Comparison of ENCODE assay signal across 9 cellular contexts in the genomic region with DNA sequence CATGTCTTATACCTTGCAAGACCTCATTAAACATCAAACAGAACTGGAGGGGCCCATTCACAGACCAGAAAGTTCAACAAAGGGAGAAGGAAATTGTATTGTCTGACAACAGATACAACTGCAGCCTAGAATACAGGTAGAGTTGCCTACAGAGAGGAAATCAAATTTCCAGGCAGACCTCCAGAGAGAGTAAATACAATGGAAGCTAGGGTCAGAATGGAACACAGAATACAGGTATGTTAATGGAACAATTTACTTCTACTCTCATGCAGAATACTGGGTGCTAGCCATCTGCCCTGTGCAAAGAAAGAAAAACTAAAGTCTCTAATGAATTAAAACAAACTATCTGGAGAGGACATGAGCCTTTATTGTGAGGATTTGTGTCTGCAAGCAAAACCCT. TPM values are rescaled to one million over a fixed set of nuclear protein-coding genes. Genes with fewer than 3 reads are reported as not detected.
"Had no signal": no experiment of that assay in that cellular context is flagged by ENCODE, and none has a peak within 500 bp of the region (broad histone marks: within the 10 kb centered on the region; RNA-seq: fewer than 3 reads in every experiment).

No MANE protein-coding gene starts in this region.

- DNase-seq: GOT3, H7, HCEC 1CT, KBM-7 had no signal

- H3K4me1 Mint-ChIP-seq: IgD-negative memory B cell had no signal

- H3K4me2 ChIP-seq: KMS-11 had no signal

- H3K27ac Mint-ChIP-seq: IgD-negative memory B cell had no signal

- H3K27ac ChIP-seq: KMS-11 had no signal

- ATAC-seq: HepG2 had no signal

- H3K36me3 Mint-ChIP-seq: IgD-negative memory B cell had no signal

- H3K9ac ChIP-seq: KMS-11 had no signal

- H3K4me3 Mint-ChIP-seq: IgD-negative memory B cell had no signal

RNA-seq across cellular contexts. Expression of gene ALK, which starts 31.6 kb away (rescaled TPM):
- total RNA-seq: H4, HepG2, HT-29 had no signal
